In genomic region chr1:200873116-200873670, GRCh38 we compare ENCODE assay signal across 13 cellular contexts. TPM values are rescaled to one million over a fixed set of nuclear protein-coding genes. Genes with fewer than 3 reads are reported as not detected.
DNase-seq lines count a peak whose midpoint lies in the region; ATAC-seq lines count a peak whose summit lies in the region.
"Had no signal": no experiment of that assay in that cellular context is flagged by ENCODE, and none has a peak within 500 bp of the region (broad histone marks: within the 10 kb centered on the region; RNA-seq: fewer than 3 reads in every experiment).

No MANE protein-coding gene starts in this region.

- H3K4me1 Mint-ChIP-seq in activated T-helper 1 cell treated with anti-CD3 and anti-CD28 coated beads, Interleukin-12 subunit alpha, Interleukin-12 subunit beta, Interleukin-2, Interleukin-4 antibody, amounts not matched to agents 30 ng/mL and 10 ng/mL and 1 ng/mL, durations not matched to agents 14 hours and 24 hours and 36 hours (ENCODE audit: low read depth), result peaks cover 14% of the 10 kb centered on the region

- no peaks in the 10 kb centered on the region for H3K36me3 ChIP-seq in stomach smooth muscle (ENCODE audit: control insufficient read depth in 2 of 2, insufficient read depth in 2 of 2, low read length in 2 of 2)

- H3K9me3 Mint-ChIP-seq in activated T-helper 1 cell treated with anti-CD3 and anti-CD28 coated beads, Interleukin-12 subunit alpha, Interleukin-12 subunit beta, Interleukin-2, Interleukin-4 antibody, amounts not matched to agents 30 ng/mL and 10 ng/mL and 1 ng/mL, durations not matched to agents 14 hours and 24 hours and 36 hours, result no peaks in the 10 kb centered on the region
- H3K9me3 Mint-ChIP-seq: activated naive CD4-positive, alpha-beta T cell treated with anti-CD3 and anti-CD28 coated beads, Interleukin-2, amount 10 ng/mL, durations not matched to agents 7 days and 5 days had no signal

- no peak overlapping the region for H3K4me3 Mint-ChIP-seq in activated T-helper 1 cell treated with anti-CD3 and anti-CD28 coated beads, Interleukin-12 subunit alpha, Interleukin-12 subunit beta, Interleukin-2, Interleukin-4 antibody, amounts not matched to agents 30 ng/mL and 10 ng/mL and 1 ng/mL, durations not matched to agents 14 hours and 24 hours and 36 hours
- H3K4me3 Mint-ChIP-seq: activated naive CD4-positive, alpha-beta T cell treated with anti-CD3 and anti-CD28 coated beads, Interleukin-2, amount 10 ng/mL, durations not matched to agents 7 days and 5 days had no signal

- peak; percentile 80 for DNase-seq in DMS53 (lab: John Stamatoyannopoulos, UW)
- no peak for DNase-seq in DMS53 treated with DMSO at 0.1 percent for 48 hours (lab: John Stamatoyannopoulos, UW; ENCODE audit: unreplicated experiment)
- DNase-seq in cerebellum (ENCODE audit: low spot score), result peak; percentile 31
- no peak for DNase-seq in left lobe of liver (ENCODE audit: low spot score)
- DNase-seq in amniotic stem cell (lab: John Stamatoyannopoulos, UW), result no peak
- no peak for DNase-seq in GM19238 (ENCODE audit: insufficient read length, low spot score)
- DNase-seq in activated T-helper 1 cell treated with anti-CD3 and anti-CD28 coated beads, Interleukin-12 subunit alpha, Interleukin-12 subunit beta, Interleukin-2, Interleukin-4 antibody, amounts not matched to agents 30 ng/mL and 10 ng/mL and 1 ng/mL, durations not matched to agents 14 hours and 24 hours and 36 hours (ENCODE audit: low spot score), result no peak
- DNase-seq: activated naive CD4-positive, alpha-beta T cell treated with anti-CD3 and anti-CD28 coated beads, Interleukin-2, amount 10 ng/mL, durations not matched to agents 7 days and 5 days; mesendoderm; NCI-H2029 treated with DMSO at 0.1 percent for 48 hours had no signal

- no peak overlapping the region for H3K27ac Mint-ChIP-seq in activated T-helper 1 cell treated with anti-CD3 and anti-CD28 coated beads, Interleukin-12 subunit alpha, Interleukin-12 subunit beta, Interleukin-2, Interleukin-4 antibody, amounts not matched to agents 30 ng/mL and 10 ng/mL and 1 ng/mL, durations not matched to agents 14 hours and 24 hours and 36 hours
- H3K27ac Mint-ChIP-seq: activated naive CD4-positive, alpha-beta T cell treated with anti-CD3 and anti-CD28 coated beads, Interleukin-2, amount 10 ng/mL, durations not matched to agents 7 days and 5 days had no signal

- H3K36me3 Mint-ChIP-seq in activated T-helper 1 cell treated with anti-CD3 and anti-CD28 coated beads, Interleukin-12 subunit alpha, Interleukin-12 subunit beta, Interleukin-2, Interleukin-4 antibody, amounts not matched to agents 30 ng/mL and 10 ng/mL and 1 ng/mL, durations not matched to agents 14 hours and 24 hours and 36 hours (ENCODE audit: low read depth), result no peaks in the 10 kb centered on the region
- H3K36me3 Mint-ChIP-seq: activated naive CD4-positive, alpha-beta T cell treated with anti-CD3 and anti-CD28 coated beads, Interleukin-2, amount 10 ng/mL, durations not matched to agents 7 days and 5 days had no signal

- H3K27me3 ChIP-seq in stomach smooth muscle (ENCODE audit: control insufficient read depth in 1 of 2, insufficient read depth in 2 of 2, low read length in 2 of 2), result peaks cover 45 to 49% of the 10 kb centered on the region in 2 donors

- peak; percentile 48 for ATAC-seq in left lobe of liver

- peaks cover 51% of the 10 kb centered on the region for H3K27me3 Mint-ChIP-seq in activated T-helper 1 cell treated with anti-CD3 and anti-CD28 coated beads, Interleukin-12 subunit alpha, Interleukin-12 subunit beta, Interleukin-2, Interleukin-4 antibody, amounts not matched to agents 30 ng/mL and 10 ng/mL and 1 ng/mL, durations not matched to agents 14 hours and 24 hours and 36 hours (ENCODE audit: insufficient read depth)

- H3K9me3 ChIP-seq in stomach smooth muscle (ENCODE audit: control insufficient read depth in 2 of 2, low read length in 2 of 2), result no peaks in the 10 kb centered on the region

- peak overlapping the region; percentile 5 to 66 for H3K4me3 ChIP-seq in stomach smooth muscle (ENCODE audit: low read length in 2 of 2)

- H3K4me1 ChIP-seq in stomach smooth muscle (ENCODE audit: control insufficient read depth, insufficient read depth, low read length), result peaks cover 14% of the 10 kb centered on the region

- H3K9ac ChIP-seq in stomach smooth muscle (ENCODE audit: low read length in 2 of 2), result no peak overlapping the region

- H3K27ac ChIP-seq in stomach smooth muscle (ENCODE audit: low read length), result no peak overlapping the region
- H3K27ac ChIP-seq: epithelial cell of prostate, VCaP had no signal

- intact Hi-C loops in activated T-helper 1 cell treated with anti-CD3 and anti-CD28 coated beads, Interleukin-12 subunit alpha, Interleukin-12 subunit beta, Interleukin-2, Interleukin-4 antibody, amounts not matched to agents 30 ng/mL and 10 ng/mL and 1 ng/mL, durations not matched to agents 14 hours and 24 hours and 36 hours (cut with micrococcal nuclease), result no loop called here

RNA-seq across cellular contexts. Expression of gene GPR25, which starts 0.4 kb away (rescaled TPM):
- total RNA-seq in cerebellum (not detected), left lobe of liver (not detected)
- total RNA-seq in activated T-helper 1 cell treated with anti-CD3 and anti-CD28 coated beads, Interleukin-12 subunit alpha, Interleukin-12 subunit beta, Interleukin-2, Interleukin-4 antibody, amounts not matched to agents 30 ng/mL and 10 ng/mL and 1 ng/mL, durations not matched to agents 14 hours and 24 hours and 36 hours, result not detected in 2 replicates

RNA-seq across cellular contexts. Expression of gene INAVA, which starts 21.5 kb away (rescaled TPM):
- total RNA-seq in cerebellum (2.2 TPM), left lobe of liver (0.45 TPM)
- total RNA-seq in activated T-helper 1 cell treated with anti-CD3 and anti-CD28 coated beads, Interleukin-12 subunit alpha, Interleukin-12 subunit beta, Interleukin-2, Interleukin-4 antibody, amounts not matched to agents 30 ng/mL and 10 ng/mL and 1 ng/mL, durations not matched to agents 14 hours and 24 hours and 36 hours, result 0.16 TPM in 1 of 2 replicates, not detected in the other

Comparison
In these comparisons a context has a peak if more than half of its experiments do, and no peak if none do; other contexts are left out.
1. DNase-seq: peak in DMS53 (single experiment) and cerebellum (single experiment); none in DMS53 treated with DMSO at 0.1 percent for 48 hours (single experiment), left lobe of liver (single experiment), amniotic stem cell (single experiment), GM19238 (single experiment) and activated T-helper 1 cell treated with anti-CD3 and anti-CD28 coated beads, Interleukin-12 subunit alpha, Interleukin-12 subunit beta, Interleukin-2, Interleukin-4 antibody, amounts not matched to agents 30 ng/mL and 10 ng/mL and 1 ng/mL, durations not matched to agents 14 hours and 24 hours and 36 hours (single experiment).